Comparison of ENCODE assay signal across 9 cellular contexts in genomic region chr11:73218830-73219215, GRCh38. TPM values are rescaled to one million over a fixed set of nuclear protein-coding genes. Genes with fewer than 3 reads are reported as not detected.
DNase-seq lines count a peak whose midpoint lies in the region; ATAC-seq and TF ChIP-seq lines count a peak whose summit lies in the region.
"Had no signal": no experiment of that assay in that cellular context is flagged by ENCODE, and none has a peak within 500 bp of the region (broad histone marks: within the 10 kb centered on the region; RNA-seq: fewer than 3 reads in every experiment).

No MANE protein-coding gene starts in this region.

- intact Hi-C loops in CD8-positive, alpha-beta T cell (cut with DNase I, micrococcal nuclease), result no loop called here

- no peak for TF ChIP-seq CTCF in CD8-positive, alpha-beta T cell (IDR thresholded peaks at IDR 0.05)
- TF ChIP-seq CTCF in progenitor cell of endocrine pancreas (IDR thresholded peaks at IDR 0.05; ENCODE audit: unreplicated experiment), result no peak

- H3K27me3 ChIP-seq in CD8-positive, alpha-beta T cell (ENCODE audit: insufficient read depth, low read length), result peaks cover 15% of the 10 kb centered on the region

- no peak overlapping the region for H3K27ac Mint-ChIP-seq in CD8-positive, alpha-beta T cell
- no peak overlapping the region for H3K27ac Mint-ChIP-seq in activated CD8-positive, alpha-beta T cell treated with anti-CD3 and anti-CD28 coated beads, Interleukin-2, amount 10 ng/mL, durations not matched to agents 7 days and 5 days
- H3K27ac Mint-ChIP-seq in progenitor cell of endocrine pancreas, result no peak overlapping the region

- DNase-seq in CD8-positive, alpha-beta T cell, result no peak
- DNase-seq in activated CD8-positive, alpha-beta T cell treated with anti-CD3 and anti-CD28 coated beads, Interleukin-2, amount 10 ng/mL, durations not matched to agents 7 days and 5 days, result no peak
- DNase-seq in progenitor cell of endocrine pancreas (ENCODE audit: low spot score, unreplicated experiment), result no peak
- no peak for DNase-seq in NCI-H1436 (lab: John Stamatoyannopoulos, UW)
- no peak for DNase-seq in mesenteric fat pad (ENCODE audit: low spot score)
- no peak for DNase-seq in HCEC 1CT
- DNase-seq: DND-41 had no signal

- H3K27me3 Mint-ChIP-seq in CD8-positive, alpha-beta T cell (ENCODE audit: low read depth), result peaks cover 20% of the 10 kb centered on the region
- peaks cover 41% of the 10 kb centered on the region for H3K27me3 Mint-ChIP-seq in activated CD8-positive, alpha-beta T cell treated with anti-CD3 and anti-CD28 coated beads, Interleukin-2, amount 10 ng/mL, durations not matched to agents 7 days and 5 days (ENCODE audit: low read depth)
- H3K27me3 Mint-ChIP-seq in progenitor cell of endocrine pancreas, result peaks cover 56% of the 10 kb centered on the region

- no peaks in the 10 kb centered on the region for H3K36me3 Mint-ChIP-seq in CD8-positive, alpha-beta T cell
- no peaks in the 10 kb centered on the region for H3K36me3 Mint-ChIP-seq in activated CD8-positive, alpha-beta T cell treated with anti-CD3 and anti-CD28 coated beads, Interleukin-2, amount 10 ng/mL, durations not matched to agents 7 days and 5 days (ENCODE audit: low read depth)
- H3K36me3 Mint-ChIP-seq in progenitor cell of endocrine pancreas (ENCODE audit: insufficient read depth), result no peaks in the 10 kb centered on the region

- H3K9me3 Mint-ChIP-seq in CD8-positive, alpha-beta T cell, result no peaks in the 10 kb centered on the region
- no peaks in the 10 kb centered on the region for H3K9me3 Mint-ChIP-seq in activated CD8-positive, alpha-beta T cell treated with anti-CD3 and anti-CD28 coated beads, Interleukin-2, amount 10 ng/mL, durations not matched to agents 7 days and 5 days (ENCODE audit: insufficient read depth)
- H3K9me3 Mint-ChIP-seq in progenitor cell of endocrine pancreas (ENCODE audit: low read depth), result no peaks in the 10 kb centered on the region

- CTCF ChIA-PET in CD8-positive, alpha-beta T cell (lab: Charles Lee), result no interaction called here
- CTCF ChIA-PET in activated CD8-positive, alpha-beta T cell treated with anti-CD3 and anti-CD28 coated beads, Interleukin-2, amount 10 ng/mL, durations not matched to agents 7 days and 5 days (lab: Charles Lee), result interaction anchor here (2.3 kb wide), 1 partner anchor 18 kb away, joined by 7 read pairs; no protein-coding TSS in a partner anchor

- no peak overlapping the region for H3K4me3 ChIP-seq in CD8-positive, alpha-beta T cell (ENCODE audit: low read depth, low read length)
- peak overlapping the region; percentile 52 for H3K4me3 ChIP-seq in iPS-11a (ENCODE audit: low read depth, low read length)

- peaks cover 7% of the 10 kb centered on the region for H3K4me1 Mint-ChIP-seq in CD8-positive, alpha-beta T cell (ENCODE audit: low read depth)
- peaks cover 4% of the 10 kb centered on the region for H3K4me1 Mint-ChIP-seq in activated CD8-positive, alpha-beta T cell treated with anti-CD3 and anti-CD28 coated beads, Interleukin-2, amount 10 ng/mL, durations not matched to agents 7 days and 5 days (ENCODE audit: low read depth)
- peaks cover 8% of the 10 kb centered on the region for H3K4me1 Mint-ChIP-seq in progenitor cell of endocrine pancreas (ENCODE audit: low read depth)

- no peaks in the 10 kb centered on the region for H3K36me3 ChIP-seq in CD8-positive, alpha-beta T cell (ENCODE audit: insufficient read depth, low read length)

- H3K9me3 ChIP-seq in CD8-positive, alpha-beta T cell (ENCODE audit: low read length), result no peaks in the 10 kb centered on the region

- no peak for ATAC-seq in CD8-positive, alpha-beta T cell
- ATAC-seq in activated CD8-positive, alpha-beta T cell treated with anti-CD3 and anti-CD28 coated beads, Interleukin-2, amount 10 ng/mL, durations not matched to agents 7 days and 5 days, result no peak
- no peak for ATAC-seq in GM18873 (IDR thresholded peaks at IDR 0.05; ENCODE audit: low FRiP score, unreplicated experiment)

- POLR2A ChIA-PET in CD8-positive, alpha-beta T cell (lab: Charles Lee), result no interaction called here
- POLR2A ChIA-PET in activated CD8-positive, alpha-beta T cell treated with anti-CD3 and anti-CD28 coated beads, Interleukin-2, amount 10 ng/mL, durations not matched to agents 7 days and 5 days (lab: Charles Lee), result no interaction called here

- H3K4me1 ChIP-seq in CD8-positive, alpha-beta T cell (ENCODE audit: insufficient read depth, low read length), result no peaks in the 10 kb centered on the region

- H3K4me3 Mint-ChIP-seq in CD8-positive, alpha-beta T cell, result peak overlapping the region; percentile 49
- H3K4me3 Mint-ChIP-seq in activated CD8-positive, alpha-beta T cell treated with anti-CD3 and anti-CD28 coated beads, Interleukin-2, amount 10 ng/mL, durations not matched to agents 7 days and 5 days, result peak overlapping the region; percentile 44
- peak overlapping the region; percentile 72 for H3K4me3 Mint-ChIP-seq in progenitor cell of endocrine pancreas (ENCODE audit: low read depth)

- no peak overlapping the region for H3K27ac ChIP-seq in CD8-positive, alpha-beta T cell (ENCODE audit: low read depth, low read length)

RNA-seq across cellular contexts. Expression of gene P2RY2, which starts 0.7 kb away (rescaled TPM):
- not detected for total RNA-seq in CD8-positive, alpha-beta T cell
- total RNA-seq in activated CD8-positive, alpha-beta T cell treated with anti-CD3 and anti-CD28 coated beads, Interleukin-2, amount 10 ng/mL, durations not matched to agents 7 days and 5 days, result not detected
- 0.55 and 0.96 TPM in 2 replicates for total RNA-seq in progenitor cell of endocrine pancreas
- total RNA-seq in mesenteric fat pad, result 1.4 TPM

RNA-seq across cellular contexts. Expression of gene P2RY6, which starts 53.3 kb away (rescaled TPM):
- total RNA-seq in CD8-positive, alpha-beta T cell, result not detected
- total RNA-seq in activated CD8-positive, alpha-beta T cell treated with anti-CD3 and anti-CD28 coated beads, Interleukin-2, amount 10 ng/mL, durations not matched to agents 7 days and 5 days, result not detected
- total RNA-seq in progenitor cell of endocrine pancreas, result 0.13 and 0.14 TPM in 2 replicates
- total RNA-seq in mesenteric fat pad, result 6.7 TPM
